8 cellular contexts compared by ENCODE assay signal in genomic region chr12:6370994-6371754, GRCh38. TPM values are rescaled to one million over a fixed set of nuclear protein-coding genes. Genes with fewer than 3 reads are reported as not detected.
DNase-seq lines count a peak whose midpoint lies in the region; ATAC-seq lines count a peak whose summit lies in the region.

No MANE protein-coding gene starts in this region.

- H3K27me3 Mint-ChIP-seq in activated CD4-positive, alpha-beta T cell treated with anti-CD3 and anti-CD28 coated beads, Interleukin-2, amount 10 ng/mL, durations not matched to agents 24 days and 14 days = peaks cover 2% of the 10 kb centered on the region

- H3K4me1 Mint-ChIP-seq in activated CD4-positive, alpha-beta T cell treated with anti-CD3 and anti-CD28 coated beads, Interleukin-2, amount 10 ng/mL, durations not matched to agents 24 days and 14 days = peaks cover 38% of the 10 kb centered on the region

- peak; percentile 93 for DNase-seq in DMS153 (lab: John Stamatoyannopoulos, UW)
- peak; percentile 58 to 63 for DNase-seq in NCI-H187 (lab: John Stamatoyannopoulos, UW)
- peak; percentile 91 for DNase-seq in amniotic epithelial cell (ENCODE audit: low read depth)
- peak; percentile 98 for DNase-seq in left kidney (ENCODE audit: low read depth, low spot score)
- DNase-seq in activated effector memory CD4-positive, alpha-beta T cell treated with anti-CD3 and anti-CD28 coated beads, Interleukin-2, amount 50 U/mL, for 16 hours = no peak
- DNase-seq in activated CD4-positive, alpha-beta T cell treated with anti-CD3 and anti-CD28 coated beads, Interleukin-2, amount 10 ng/mL, durations not matched to agents 24 days and 14 days = no peak
- DNase-seq in pons (ENCODE audit: low spot score) = no peak

- no peaks in the 10 kb centered on the region for H3K9me3 Mint-ChIP-seq in activated CD4-positive, alpha-beta T cell treated with anti-CD3 and anti-CD28 coated beads, Interleukin-2, amount 10 ng/mL, durations not matched to agents 24 days and 14 days

- no peak overlapping the region for H3K4me3 Mint-ChIP-seq in activated CD4-positive, alpha-beta T cell treated with anti-CD3 and anti-CD28 coated beads, Interleukin-2, amount 10 ng/mL, durations not matched to agents 24 days and 14 days

- intact Hi-C loops in activated CD4-positive, alpha-beta T cell treated with anti-CD3 and anti-CD28 coated beads, Interleukin-2, amount 10 ng/mL, durations not matched to agents 24 days and 14 days (cut with micrococcal nuclease) = no loop called here

- H3K27ac Mint-ChIP-seq in activated CD4-positive, alpha-beta T cell treated with anti-CD3 and anti-CD28 coated beads, Interleukin-2, amount 10 ng/mL, durations not matched to agents 24 days and 14 days = no peak overlapping the region

- H3K36me3 Mint-ChIP-seq in activated CD4-positive, alpha-beta T cell treated with anti-CD3 and anti-CD28 coated beads, Interleukin-2, amount 10 ng/mL, durations not matched to agents 24 days and 14 days (ENCODE audit: low read depth) = no peaks in the 10 kb centered on the region

- no peak for ATAC-seq in HG02610 (IDR thresholded peaks at IDR 0.05; ENCODE audit: unreplicated experiment)

RNA-seq across cellular contexts. Expression of gene SCNN1A, which starts 4.2 kb away (rescaled TPM):
- total RNA-seq in activated CD4-positive, alpha-beta T cell treated with anti-CD3 and anti-CD28 coated beads, Interleukin-2, amount 10 ng/mL, durations not matched to agents 24 days and 14 days = not detected in 2 replicates

RNA-seq across cellular contexts. Expression of gene LTBR, which starts 12.8 kb away (rescaled TPM):
- 1.7 and 2.1 TPM in 2 replicates for total RNA-seq in activated CD4-positive, alpha-beta T cell treated with anti-CD3 and anti-CD28 coated beads, Interleukin-2, amount 10 ng/mL, durations not matched to agents 24 days and 14 days

RNA-seq across cellular contexts. Expression of gene TNFRSF1A, which starts 29.3 kb away (rescaled TPM):
- total RNA-seq in activated CD4-positive, alpha-beta T cell treated with anti-CD3 and anti-CD28 coated beads, Interleukin-2, amount 10 ng/mL, durations not matched to agents 24 days and 14 days = 52.7 and 54.4 TPM in 2 replicates

Comparison
In these comparisons a context has a peak if more than half of its experiments do, and no peak if none do; other contexts are left out.
1. DNase-seq: peak in DMS153 (single experiment), NCI-H187 (2 of 2), amniotic epithelial cell (single experiment) and left kidney (single experiment); none in activated effector memory CD4-positive, alpha-beta T cell treated with anti-CD3 and anti-CD28 coated beads, Interleukin-2, amount 50 U/mL, for 16 hours (single experiment), activated CD4-positive, alpha-beta T cell treated with anti-CD3 and anti-CD28 coated beads, Interleukin-2, amount 10 ng/mL, durations not matched to agents 24 days and 14 days (single experiment) and pons (single experiment).